In the genomic region with DNA sequence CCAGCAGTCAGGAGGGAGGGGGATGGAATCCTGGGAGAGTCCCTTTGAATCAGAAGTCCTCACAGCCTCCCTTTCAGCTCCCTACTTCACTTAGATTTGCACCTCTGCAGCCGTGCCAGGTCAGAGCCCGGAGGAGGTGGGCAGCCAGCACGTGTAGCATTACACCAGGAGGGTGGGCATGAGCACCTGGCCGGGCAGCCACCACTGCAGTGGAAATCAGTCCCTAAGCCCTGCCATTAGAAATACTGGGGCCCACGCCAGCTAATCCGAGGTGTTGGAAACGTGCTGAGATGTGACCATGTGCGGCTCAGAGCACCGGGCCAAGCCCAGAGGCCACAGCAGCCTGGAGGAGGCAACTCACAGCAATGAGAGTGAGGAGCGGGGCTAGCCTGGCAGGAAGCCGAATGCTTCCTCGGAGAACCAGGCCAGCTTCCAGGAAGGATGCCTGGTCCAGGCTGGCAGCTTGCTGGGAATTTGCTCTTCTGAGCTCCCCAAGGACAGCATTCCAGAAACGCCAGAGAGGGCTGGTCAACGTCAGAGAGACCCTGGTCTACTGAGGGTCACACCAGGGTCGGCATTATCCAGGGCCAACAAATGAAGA, we compare ENCODE assay signal across 18 cellular contexts. TPM values are rescaled to one million over a fixed set of nuclear protein-coding genes. Genes with fewer than 3 reads are reported as not detected.
A peak's percentile ranks its signal among the peaks of the same experiment; 100 is the strongest.
DNase-seq lines count a peak whose midpoint lies in the region; ATAC-seq and TF ChIP-seq lines count a peak whose summit lies in the region.
"Had no signal": no experiment of that assay in that cellular context is flagged by ENCODE, and none has a peak within 500 bp of the region (broad histone marks: within the 10 kb centered on the region; RNA-seq: fewer than 3 reads in every experiment).

No MANE protein-coding gene starts in this region.

- TF ChIP-seq CTCF in gastroesophageal sphincter (IDR thresholded peaks at IDR 0.05), result no peak
- no peak for TF ChIP-seq CTCF in omental fat pad (IDR thresholded peaks at IDR 0.05)
- no peak for TF ChIP-seq CTCF in MCF 10A (IDR thresholded peaks at IDR 0.05; ENCODE audit: unreplicated experiment)
- TF ChIP-seq CTCF in GM13976 (IDR thresholded peaks at IDR 0.05; ENCODE audit: borderline replicate concordance, control extremely low read depth, extremely low read depth, insufficient read depth, missing control alignments), result no peak

- POLR2A ChIA-PET in MCF 10A (lab: Yijun Ruan, JAX), result no interaction called here

- peaks cover 2% of the 10 kb centered on the region for H3K27me3 Mint-ChIP-seq in activated CD4-positive, alpha-beta T cell treated with anti-CD3 and anti-CD28 coated beads, Interleukin-2, amount 10 ng/mL, durations not matched to agents 24 days and 14 days
- H3K27me3 Mint-ChIP-seq in MCF 10A (ENCODE audit: insufficient read depth, unreplicated experiment), result peaks cover 84% of the 10 kb centered on the region

- no peaks in the 10 kb centered on the region for H3K9me3 Mint-ChIP-seq in activated CD4-positive, alpha-beta T cell treated with anti-CD3 and anti-CD28 coated beads, Interleukin-2, amount 10 ng/mL, durations not matched to agents 24 days and 14 days
- no peaks in the 10 kb centered on the region for H3K9me3 Mint-ChIP-seq in MCF 10A (ENCODE audit: unreplicated experiment)
- H3K9me3 Mint-ChIP-seq: mesothelial cell of epicardium had no signal

- no peak for TF ChIP-seq POLR2A in gastroesophageal sphincter (IDR thresholded peaks at IDR 0.05)

- no peak overlapping the region for H3K4me3 ChIP-seq in gastroesophageal sphincter

- CTCF ChIA-PET in MCF 10A (lab: Yijun Ruan, JAX), result interaction anchor here (0.7 to 4.5 kb wide), 2 partner anchors 12 to 139 kb away, joined by 3 to 30 read pairs; no protein-coding TSS in a partner anchor

- BruUV-seq in MCF 10A (replicated peaks; lab: Mats Ljungman, UMichigan), result no TSS peak

- H3K27ac Mint-ChIP-seq in activated CD4-positive, alpha-beta T cell treated with anti-CD3 and anti-CD28 coated beads, Interleukin-2, amount 10 ng/mL, durations not matched to agents 24 days and 14 days, result no peak overlapping the region
- no peak overlapping the region for H3K27ac Mint-ChIP-seq in MCF 10A (ENCODE audit: low read depth, unreplicated experiment)
- H3K27ac Mint-ChIP-seq: mesothelial cell of epicardium, T-helper 17 cell had no signal

- peaks cover 0 to 70% (median 24%) of the 10 kb centered on the region in 3 donors for H3K4me1 ChIP-seq in gastroesophageal sphincter

- intact Hi-C loops in activated CD4-positive, alpha-beta T cell treated with anti-CD3 and anti-CD28 coated beads, Interleukin-2, amount 10 ng/mL, durations not matched to agents 24 days and 14 days (cut with micrococcal nuclease), result no loop called here
- intact Hi-C loops in MCF 10A (cut with micrococcal nuclease), result no loop called here

- no peak for TF ChIP-seq EP300 in gastroesophageal sphincter (IDR thresholded peaks at IDR 0.05)

- no peaks in the 10 kb centered on the region for H3K36me3 ChIP-seq in gastroesophageal sphincter

- ATAC-seq in gastroesophageal sphincter, result peak; percentile 40
- ATAC-seq in omental fat pad (ENCODE audit: low FRiP score), result peak; percentile 33
- no peak for ATAC-seq in GM19035 (IDR thresholded peaks at IDR 0.05; ENCODE audit: unreplicated experiment)
- ATAC-seq: esophagus mucosa, Panc1, T-helper 17 cell had no signal

- DNase-seq in AG20443 (ENCODE audit: low spot score) (peak; percentile 60), NCI-H446 (lab: John Stamatoyannopoulos, UW) (peak; percentile 93 to 99), omental fat pad (ENCODE audit: low spot score) (no peak), MCF 10A (ENCODE audit: unreplicated experiment) (no peak), GM13976 (ENCODE audit: low spot score) (no peak)
- DNase-seq in activated CD4-positive, alpha-beta T cell treated with anti-CD3 and anti-CD28 coated beads, Interleukin-2, amount 10 ng/mL, durations not matched to agents 24 days and 14 days, result no peak
- DNase-seq: activated CD4-positive, alpha-beta T cell treated with anti-CD3 and anti-CD28 coated beads for 48 hours; activated naive CD4-positive, alpha-beta T cell treated with Interleukin-2 at 50 U/mL for 16 hours; AML-193; central memory CD4-positive, alpha-beta T cell; DND-41; GOT3; T-helper 17 cell had no signal

- H3K36me3 Mint-ChIP-seq in activated CD4-positive, alpha-beta T cell treated with anti-CD3 and anti-CD28 coated beads, Interleukin-2, amount 10 ng/mL, durations not matched to agents 24 days and 14 days (ENCODE audit: low read depth), result no peaks in the 10 kb centered on the region
- H3K36me3 Mint-ChIP-seq in MCF 10A (ENCODE audit: insufficient read depth, unreplicated experiment), result peaks cover 4% of the 10 kb centered on the region
- H3K36me3 Mint-ChIP-seq: mesothelial cell of epicardium had no signal

- in situ Hi-C loops in GM13976 (cut with MboI; ENCODE audit: low sequenced_read_pairs, unreplicated experiment), result no loop called here

- H3K4me3 Mint-ChIP-seq in activated CD4-positive, alpha-beta T cell treated with anti-CD3 and anti-CD28 coated beads, Interleukin-2, amount 10 ng/mL, durations not matched to agents 24 days and 14 days, result no peak overlapping the region
- no peak overlapping the region for H3K4me3 Mint-ChIP-seq in MCF 10A (ENCODE audit: unreplicated experiment)
- H3K4me3 Mint-ChIP-seq: mesothelial cell of epicardium, T-helper 17 cell had no signal

- peak overlapping the region in 3 of 4 donors; percentile 23 to 27 (median 24) for H3K27ac ChIP-seq in gastroesophageal sphincter

- H3K27me3 ChIP-seq in gastroesophageal sphincter, result no peaks in the 10 kb centered on the region

- H3K9me3 ChIP-seq in gastroesophageal sphincter, result no peaks in the 10 kb centered on the region

- WGBS in gastroesophageal sphincter (ENCODE audit: low coverage in 1 of 2), 2 donors, result 32 to 40% methylated on average over 1 to 3 of the region's 15 CpGs

- peaks cover 9% of the 10 kb centered on the region for H3K4me1 Mint-ChIP-seq in activated CD4-positive, alpha-beta T cell treated with anti-CD3 and anti-CD28 coated beads, Interleukin-2, amount 10 ng/mL, durations not matched to agents 24 days and 14 days
- no peaks in the 10 kb centered on the region for H3K4me1 Mint-ChIP-seq in MCF 10A (ENCODE audit: insufficient read depth, unreplicated experiment)

RNA-seq across cellular contexts. Expression of gene CACNA2D4, which starts 9.4 kb away (rescaled TPM):
- total RNA-seq in gastroesophageal sphincter, result 1 to 10 TPM; 1.4 to 3.3 (median 3.0) TPM
- total RNA-seq in omental fat pad, result 10 to 100 TPM in 1 of 4 donors, 1 to 10 TPM in 3; 3.9 to 13.0 (median 6.8) TPM
- 6.3 and 6.8 TPM in 2 replicates for total RNA-seq in activated CD4-positive, alpha-beta T cell treated with anti-CD3 and anti-CD28 coated beads, Interleukin-2, amount 10 ng/mL, durations not matched to agents 24 days and 14 days
- not detected in 2 replicates for total RNA-seq in MCF 10A (2022)

Comparison
In these comparisons a context has a peak if more than half of its experiments do, and no peak if none do; other contexts are left out.
1. DNase-seq: peak in AG20443 (single experiment) and NCI-H446 (2 of 2); none in omental fat pad (single experiment), activated CD4-positive, alpha-beta T cell treated with anti-CD3 and anti-CD28 coated beads, Interleukin-2, amount 10 ng/mL, durations not matched to agents 24 days and 14 days (single experiment), MCF 10A (single experiment) and GM13976 (single experiment).